Comparison of ENCODE assay signal across 8 cellular contexts in genomic region chr17:2137342-2138098, GRCh38.
DNase-seq lines count a peak whose midpoint lies in the region; ATAC-seq, FAIRE-seq and TF ChIP-seq lines count a peak whose summit lies in the region.

No MANE protein-coding gene starts in this region.

- DNase-seq in GM12892 (ENCODE audit: insufficient read length) (no peak), amniotic epithelial cell (ENCODE audit: low read depth) (peak; percentile 75), myocyte (ENCODE audit: low read depth) (peak; percentile 88), NCI-H526 treated with DMSO at 0.1 percent for 48 hours (lab: John Stamatoyannopoulos, UW) (no peak), cardiac septum (ENCODE audit: low spot score) (no peak)
- DNase-seq in activated CD8-positive, alpha-beta memory T cell treated with anti-CD3 and anti-CD28 coated beads, Interleukin-2, amount 50 U/mL, for 48 hours: no peak

- ATAC-seq in HG02981 (IDR thresholded peaks at IDR 0.05; ENCODE audit: unreplicated experiment) (peak; percentile 45), HG03135 (IDR thresholded peaks at IDR 0.05; ENCODE audit: unreplicated experiment) (no peak)

- intact Hi-C loops in cardiac septum (cut with DNase I): no loop called here

- peak; percentile 90 for FAIRE-seq in GM12892 (lab: Jason Lieb, UNC)

- no peak for TF ChIP-seq POLR2A in GM12892 (IDR thresholded peaks at IDR 0.05; ENCODE audit: low read depth, low read length)

Comparison
In these comparisons a context has a peak if more than half of its experiments do, and no peak if none do; other contexts are left out.
1. DNase-seq: peak in amniotic epithelial cell (single experiment) and myocyte (single experiment); none in GM12892 (single experiment), NCI-H526 treated with DMSO at 0.1 percent for 48 hours (single experiment), activated CD8-positive, alpha-beta memory T cell treated with anti-CD3 and anti-CD28 coated beads, Interleukin-2, amount 50 U/mL, for 48 hours (single experiment) and cardiac septum (single experiment).